Comparison of ENCODE assay signal across 11 cellular contexts in genomic region chr5:77644443-77645157, GRCh38. TPM values are rescaled to one million over a fixed set of nuclear protein-coding genes. Genes with fewer than 3 reads are reported as not detected.
A peak's percentile ranks its signal among the peaks of the same experiment; 100 is the strongest.
DNase-seq lines count a peak whose midpoint lies in the region; ATAC-seq lines count a peak whose summit lies in the region.
"Had no signal": no experiment of that assay in that cellular context is flagged by ENCODE, and none has a peak within 500 bp of the region (broad histone marks: within the 10 kb centered on the region; RNA-seq: fewer than 3 reads in every experiment).

No MANE protein-coding gene starts in this region.

- no peak overlapping the region for H3K27ac Mint-ChIP-seq in activated CD8-positive, alpha-beta T cell treated with anti-CD3 and anti-CD28 coated beads, Interleukin-2, amount 10 ng/mL, durations not matched to agents 7 days and 5 days
- peak overlapping the region in 5 of 9 donors; percentile 12 to 62 (median 52) for H3K27ac Mint-ChIP-seq in naive thymus-derived CD4-positive, alpha-beta T cell

- peaks cover 5% of the 10 kb centered on the region for H3K36me3 Mint-ChIP-seq in activated CD8-positive, alpha-beta T cell treated with anti-CD3 and anti-CD28 coated beads, Interleukin-2, amount 10 ng/mL, durations not matched to agents 7 days and 5 days (ENCODE audit: low read depth)
- peaks cover 0 to 10% (median 3%) of the 10 kb centered on the region in 5 donors for H3K36me3 Mint-ChIP-seq in naive thymus-derived CD4-positive, alpha-beta T cell

- POLR2A ChIA-PET in activated CD8-positive, alpha-beta T cell treated with anti-CD3 and anti-CD28 coated beads, Interleukin-2, amount 10 ng/mL, durations not matched to agents 7 days and 5 days (lab: Charles Lee) = no interaction called here
- POLR2A ChIA-PET in naive thymus-derived CD4-positive, alpha-beta T cell (lab: Charles Lee) = no interaction called here

- no peak for ATAC-seq in activated CD8-positive, alpha-beta T cell treated with anti-CD3 and anti-CD28 coated beads, Interleukin-2, amount 10 ng/mL, durations not matched to agents 7 days and 5 days
- ATAC-seq in naive thymus-derived CD4-positive, alpha-beta T cell = no peak
- no peak for ATAC-seq in HG03196 (IDR thresholded peaks at IDR 0.05; ENCODE audit: unreplicated experiment)
- ATAC-seq in HG03025 (IDR thresholded peaks at IDR 0.05; ENCODE audit: low FRiP score, unreplicated experiment) = no peak

- DNase-seq in NCI-H1105 treated with DMSO at 0.1 percent for 48 hours (lab: John Stamatoyannopoulos, UW) (peak; percentile 29), NCI-H1105 (lab: John Stamatoyannopoulos, UW) (no peak), H7 (peak; percentile 81), HUDEP-2 (lab: John Stamatoyannopoulos, UW; ENCODE audit: unreplicated experiment in 76 of 76) (no peak)
- no peak for DNase-seq in activated CD8-positive, alpha-beta T cell treated with anti-CD3 and anti-CD28 coated beads, Interleukin-2, amount 10 ng/mL, durations not matched to agents 7 days and 5 days
- no peak for DNase-seq in naive thymus-derived CD4-positive, alpha-beta T cell
- DNase-seq: left cardiac atrium had no signal

- H3K4me3 ChIP-seq in H7 (ENCODE audit: insufficient read depth, low read depth, low read length) = peak overlapping the region; percentile 4; the same call in 1 of the 2 replicates
- H3K4me3 ChIP-seq in naive thymus-derived CD4-positive, alpha-beta T cell (ENCODE audit: low read length) = no peak overlapping the region

- H3K4me3 Mint-ChIP-seq in activated CD8-positive, alpha-beta T cell treated with anti-CD3 and anti-CD28 coated beads, Interleukin-2, amount 10 ng/mL, durations not matched to agents 7 days and 5 days = peak overlapping the region; percentile 30
- peak overlapping the region; percentile 36 to 83 (median 70) for H3K4me3 Mint-ChIP-seq in naive thymus-derived CD4-positive, alpha-beta T cell

- no peaks in the 10 kb centered on the region for H3K36me3 ChIP-seq in H7 (replicated peaks; ENCODE audit: control insufficient read depth, insufficient read depth, low read length)
- H3K36me3 ChIP-seq in naive thymus-derived CD4-positive, alpha-beta T cell (ENCODE audit: control insufficient read depth in 2 of 3, insufficient read depth in 3 of 3, low read length in 3 of 3) = no peaks in the 10 kb centered on the region
- H3K36me3 ChIP-seq: vagina had no signal

- intact Hi-C loops in naive thymus-derived CD4-positive, alpha-beta T cell (cut with micrococcal nuclease) = loop anchor here (2.0 to 10.0 kb wide), 8 partner anchors 14 to 1560 kb away; partner anchors contain the start of genes AP3B1 (in 2 of the 2) and SV2C (in 1 of the 2)

- H3K4me1 Mint-ChIP-seq in activated CD8-positive, alpha-beta T cell treated with anti-CD3 and anti-CD28 coated beads, Interleukin-2, amount 10 ng/mL, durations not matched to agents 7 days and 5 days (ENCODE audit: low read depth) = peaks cover 16% of the 10 kb centered on the region
- peaks cover 13 to 33% (median 24%) of the 10 kb centered on the region in 7 donors for H3K4me1 Mint-ChIP-seq in naive thymus-derived CD4-positive, alpha-beta T cell

- CTCF ChIA-PET in activated CD8-positive, alpha-beta T cell treated with anti-CD3 and anti-CD28 coated beads, Interleukin-2, amount 10 ng/mL, durations not matched to agents 7 days and 5 days (lab: Charles Lee) = interaction anchor here (1.2 kb wide), 1 partner anchor 10 kb away, joined by 3 read pairs; no protein-coding TSS in a partner anchor
- CTCF ChIA-PET in naive thymus-derived CD4-positive, alpha-beta T cell (lab: Charles Lee) = no interaction called here

- H3K9me3 ChIP-seq in naive thymus-derived CD4-positive, alpha-beta T cell (ENCODE audit: control insufficient read depth in 2 of 3, low read length in 3 of 3) = peaks cover 0 to 13% (median 0%) of the 10 kb centered on the region in 3 experiments
- H3K9me3 ChIP-seq: vagina had no signal

- peaks cover 76% of the 10 kb centered on the region for H3K27me3 Mint-ChIP-seq in activated CD8-positive, alpha-beta T cell treated with anti-CD3 and anti-CD28 coated beads, Interleukin-2, amount 10 ng/mL, durations not matched to agents 7 days and 5 days (ENCODE audit: low read depth)
- H3K27me3 Mint-ChIP-seq in naive thymus-derived CD4-positive, alpha-beta T cell = peaks cover 91 to 96% (median 92%) of the 10 kb centered on the region in 5 donors

- no peaks in the 10 kb centered on the region for H3K9me3 Mint-ChIP-seq in activated CD8-positive, alpha-beta T cell treated with anti-CD3 and anti-CD28 coated beads, Interleukin-2, amount 10 ng/mL, durations not matched to agents 7 days and 5 days (ENCODE audit: insufficient read depth)
- H3K9me3 Mint-ChIP-seq in naive thymus-derived CD4-positive, alpha-beta T cell = peaks cover 0 to 44% (median 17%) of the 10 kb centered on the region in 11 donors

- no peak overlapping the region for H3K27ac ChIP-seq in naive thymus-derived CD4-positive, alpha-beta T cell (ENCODE audit: low read depth, low read length)
- H3K27ac ChIP-seq: vagina had no signal

- peaks cover 95% of the 10 kb centered on the region for H3K27me3 ChIP-seq in H7 (ENCODE audit: control insufficient read depth, insufficient read depth, low read length)
- peaks cover 23 to 50% of the 10 kb centered on the region in 2 donors for H3K27me3 ChIP-seq in naive thymus-derived CD4-positive, alpha-beta T cell (ENCODE audit: control insufficient read depth in 2 of 2, insufficient read depth in 2 of 2, low read length in 2 of 2)

- peaks cover 7 to 9% of the 10 kb centered on the region in 2 donors for H3K4me1 ChIP-seq in naive thymus-derived CD4-positive, alpha-beta T cell (ENCODE audit: control insufficient read depth in 2 of 2, insufficient read depth in 2 of 2, low read length in 2 of 2)

RNA-seq across cellular contexts. Expression of gene OTP, which starts 6.1 kb away (rescaled TPM):
- total RNA-seq in H7 (2014; rRNA removed; shearing (Covaris generic)) = not detected in 2 replicates
- total RNA-seq in activated CD8-positive, alpha-beta T cell treated with anti-CD3 and anti-CD28 coated beads, Interleukin-2, amount 10 ng/mL, durations not matched to agents 7 days and 5 days = not detected
- not detected for total RNA-seq in naive thymus-derived CD4-positive, alpha-beta T cell
- not detected for polyA plus RNA-seq in naive thymus-derived CD4-positive, alpha-beta T cell
- total RNA-seq: left cardiac atrium, vagina had no signal
- polyA plus RNA-seq: AG04450 had no signal

Comparison
In these comparisons a context has a peak if more than half of its experiments do, and no peak if none do; other contexts are left out.
1. DNase-seq: peak in NCI-H1105 treated with DMSO at 0.1 percent for 48 hours (single experiment) and H7 (single experiment); none in NCI-H1105 (single experiment), activated CD8-positive, alpha-beta T cell treated with anti-CD3 and anti-CD28 coated beads, Interleukin-2, amount 10 ng/mL, durations not matched to agents 7 days and 5 days (single experiment), naive thymus-derived CD4-positive, alpha-beta T cell (0 of 9) and HUDEP-2 (0 of 76).